Comparison of ENCODE assay signal across 1 cellular context in the genomic region with DNA sequence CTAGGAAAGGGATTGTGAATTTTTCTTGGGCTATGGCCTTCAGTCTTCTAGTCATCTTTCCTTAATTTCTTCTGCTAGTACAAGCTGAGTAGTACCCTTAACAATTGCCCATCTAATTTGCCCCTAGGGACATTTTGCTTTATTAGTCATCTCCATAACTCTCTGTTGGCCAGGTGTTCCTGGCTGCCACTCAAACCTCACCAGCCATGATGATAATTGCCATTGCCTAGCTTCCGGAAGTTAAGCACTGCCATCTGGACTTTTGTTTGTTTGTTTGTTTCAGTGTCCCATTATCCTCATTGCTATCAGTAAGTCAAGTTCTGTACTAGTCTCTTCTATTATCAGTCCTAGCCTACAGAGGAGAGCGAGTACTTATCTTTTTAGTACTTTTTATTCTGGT.
TF ChIP-seq lines count a peak whose summit lies in the region.

No MANE protein-coding gene starts in this region.

TF ChIP-seq in GM23338, 12 proteins besides CTCF, POLR2A, EP300 and RAD21 (continued from another document):
- TF ChIP-seq ZNF462 (CRISPR knock-in tag; IDR thresholded peaks at IDR 0.05): no peak
- no peak for TF ChIP-seq STAT1 (IDR thresholded peaks at IDR 0.05; ENCODE audit: unreplicated experiment)
- no peak for TF ChIP-seq POLR2AphosphoS5 (IDR thresholded peaks at IDR 0.05; ENCODE audit: low read depth)
- TF ChIP-seq NANOG (IDR thresholded peaks at IDR 0.05; ENCODE audit: borderline replicate concordance): no peak
- no peak for TF ChIP-seq ZNF114 (CRISPR knock-in tag; IDR thresholded peaks at IDR 0.05)
- no peak for TF ChIP-seq EZH2phosphoT487 (IDR thresholded peaks at IDR 0.05; ENCODE audit: unreplicated experiment)
- TF ChIP-seq JUNB (IDR thresholded peaks at IDR 0.05; ENCODE audit: unreplicated experiment): no peak
